Comparison of ENCODE assay signal across 21 cellular contexts in genomic region chr12:40947812-40948211, GRCh38.
"Had no signal": no experiment of that assay in that cellular context is flagged by ENCODE, and none has a peak within 500 bp of the region (broad histone marks: within the 10 kb centered on the region; RNA-seq: fewer than 3 reads in every experiment).

No MANE protein-coding gene starts in this region.

- DNase-seq: activated CD4-positive, alpha-beta T cell treated with anti-CD3 and anti-CD28 coated beads, Interleukin-2, amount 10 ng/mL, durations not matched to agents 24 days and 14 days; activated CD8-positive, alpha-beta memory T cell treated with anti-CD3 and anti-CD28 coated beads, Interleukin-2, amount 50 U/mL, for 48 hours; activated effector memory CD4-positive, alpha-beta T cell treated with Interleukin-2 at 50 U/mL for 16 hours; activated naive CD4-positive, alpha-beta T cell treated with anti-CD3 and anti-CD28 coated beads, Interleukin-2, amount 10 ng/mL, durations not matched to agents 7 days and 5 days; activated naive CD8-positive, alpha-beta T cell treated with anti-CD3 and anti-CD28 coated beads, Interleukin-2, amount 50 U/mL, for 24 hours; activated T-cell treated with anti-CD3 and anti-CD28 coated beads, Interleukin-2, amount 50 U/mL, for 48 hours; aorta; cerebellar nuclear complex; effector CD4-positive, alpha-beta T cell; foreskin fibroblast; glutamatergic neuron; hypothalamus; left ventricle myocardium inferior; occipital lobe; posterior cingulate gyrus; stimulated activated CD4-positive, alpha-beta T cell treated with anti-CD3 and anti-CD28 coated beads, Interleukin-2, amount 100 ng/mL, for 48 hours; T-helper 1 cell; T-helper 9 cell; trophoblast cell had no signal

- H3K36me3 ChIP-seq: left ventricle myocardium inferior, right atrium auricular region, suprapubic skin had no signal

- H3K27ac ChIP-seq: left ventricle myocardium inferior, right atrium auricular region, suprapubic skin had no signal

- H3K4me1 ChIP-seq: left ventricle myocardium inferior, right atrium auricular region, suprapubic skin had no signal

- H3K4me3 ChIP-seq: left ventricle myocardium inferior, right atrium auricular region, suprapubic skin had no signal

- H3K9me3 ChIP-seq: left ventricle myocardium inferior, right atrium auricular region, suprapubic skin had no signal

- H3K27me3 ChIP-seq: right atrium auricular region, suprapubic skin had no signal
